11 cellular contexts compared by ENCODE assay signal in genomic region chr4:86497980-86498379, GRCh38.
A peak's percentile ranks its signal among the peaks of the same experiment; 100 is the strongest.
DNase-seq lines count a peak whose midpoint lies in the region; ATAC-seq and TF ChIP-seq lines count a peak whose summit lies in the region.
"Had no signal": no experiment of that assay in that cellular context is flagged by ENCODE, and none has a peak within 500 bp of the region (broad histone marks: within the 10 kb centered on the region; RNA-seq: fewer than 3 reads in every experiment).

No MANE protein-coding gene starts in this region.

- H3K79me1 ChIP-seq in mesenchymal stem cell (replicated peaks; ENCODE audit: low read length, poor library complexity, severe bottlenecking) = peaks cover 2% of the 10 kb centered on the region

- H3K36me3 ChIP-seq in ACC112 (ENCODE audit: insufficient read depth, low read length) (no peaks in the 10 kb centered on the region), KMS-11 (ENCODE audit: insufficient read depth) (no peaks in the 10 kb centered on the region), mesenchymal stem cell (ENCODE audit: control insufficient read depth in 1 of 2, insufficient read depth in 2 of 2, low read depth in 1 of 2, low read length in 2 of 2) (no peaks in the 10 kb centered on the region)
- no peaks in the 10 kb centered on the region for H3K36me3 ChIP-seq in CD8-positive, alpha-beta memory T cell (ENCODE audit: insufficient read depth, low read length)
- H3K36me3 ChIP-seq: uterus had no signal

- no peak overlapping the region for H2BK15ac ChIP-seq in mesenchymal stem cell (ENCODE audit: low read depth, poor library complexity, severe bottlenecking)

- no peak overlapping the region for H3K27ac ChIP-seq in ACC112 (ENCODE audit: low read depth, low read length)
- no peak overlapping the region for H3K27ac ChIP-seq in KMS-11
- peak overlapping the region; percentile 91 for H3K27ac ChIP-seq in mesenchymal stem cell (ENCODE audit: low read length, poor library complexity, severe bottlenecking)
- no peak overlapping the region for H3K27ac ChIP-seq in coronary artery
- no peak overlapping the region for H3K27ac ChIP-seq in CD8-positive, alpha-beta memory T cell (ENCODE audit: low read depth, low read length)
- H3K27ac ChIP-seq: uterus had no signal

- H3K27me3 ChIP-seq in ACC112 (ENCODE audit: insufficient read depth, low read length) = no peaks in the 10 kb centered on the region
- H3K27me3 ChIP-seq in KMS-11 (ENCODE audit: insufficient read depth, low read depth) = no peaks in the 10 kb centered on the region
- no peaks in the 10 kb centered on the region for H3K27me3 ChIP-seq in mesenchymal stem cell (ENCODE audit: control insufficient read depth in 1 of 2, insufficient read depth in 1 of 2, low read length in 2 of 2)
- H3K27me3 ChIP-seq in CD8-positive, alpha-beta memory T cell (ENCODE audit: insufficient read depth, low read length, poor library complexity, severe bottlenecking) = no peaks in the 10 kb centered on the region
- H3K27me3 ChIP-seq: uterus had no signal

- no peak overlapping the region for H2BK5ac ChIP-seq in mesenchymal stem cell (ENCODE audit: low read depth, low read length, poor library complexity, severe bottlenecking)

- no peak overlapping the region for H3K4me3 ChIP-seq in ACC112 (ENCODE audit: low read depth, low read length)
- no peak overlapping the region for H3K4me3 ChIP-seq in KMS-11 (IDR thresholded peaks at IDR 0.05; ENCODE audit: insufficient read depth, low read depth, low read length)
- no peak overlapping the region for H3K4me3 ChIP-seq in cardiac fibroblast (replicated peaks in 1 of 2; ENCODE audit: low read depth in 2 of 2, low read length in 2 of 2)
- H3K4me3 ChIP-seq in mesenchymal stem cell (ENCODE audit: insufficient read depth in 1 of 2, low read depth in 1 of 2, low read length in 2 of 2) = no peak overlapping the region
- no peak overlapping the region for H3K4me3 ChIP-seq in coronary artery
- H3K4me3 ChIP-seq in CD8-positive, alpha-beta memory T cell (ENCODE audit: low read length) = no peak overlapping the region
- H3K4me3 ChIP-seq: uterus had no signal

- H2BK12ac ChIP-seq in mesenchymal stem cell (ENCODE audit: low read length in 2 of 2) = no peak overlapping the region

- H3K4me1 ChIP-seq in ACC112 (ENCODE audit: control insufficient read depth, insufficient read depth, low read length, unreplicated experiment) = peaks cover 7% of the 10 kb centered on the region
- H3K4me1 ChIP-seq in KMS-11 (ENCODE audit: low read depth, poor library complexity, severe bottlenecking) = peaks cover 25% of the 10 kb centered on the region
- peaks cover 7% of the 10 kb centered on the region for H3K4me1 ChIP-seq in mesenchymal stem cell (ENCODE audit: control insufficient read depth, insufficient read depth, low read depth, low read length)
- H3K4me1 ChIP-seq in CD8-positive, alpha-beta memory T cell (ENCODE audit: insufficient read depth, low read length) = no peaks in the 10 kb centered on the region
- H3K4me1 ChIP-seq: uterus had no signal

- WGBS in mesenchymal stem cell = 84% methylated on average over 2 of the region's 2 CpGs

- H3K36me3 Mint-ChIP-seq in CD8-positive, alpha-beta memory T cell = no peaks in the 10 kb centered on the region

- no peak overlapping the region for H3K14ac ChIP-seq in mesenchymal stem cell (ENCODE audit: low read length in 2 of 2)

- H4K91ac ChIP-seq in mesenchymal stem cell (ENCODE audit: low read length) = no peak overlapping the region

- no peaks in the 10 kb centered on the region for H4K20me1 ChIP-seq in KMS-11 (ENCODE audit: insufficient read depth)

- POLR2A ChIA-PET in CD8-positive, alpha-beta memory T cell (lab: Charles Lee) = no interaction called here

- peak overlapping the region; percentile 4 for H2AFZ ChIP-seq in ACC112 (ENCODE audit: low read length, unreplicated experiment)
- H2AFZ ChIP-seq in KMS-11 (ENCODE audit: low read depth) = no peak overlapping the region
- no peak overlapping the region for H2AFZ ChIP-seq in mesenchymal stem cell (ENCODE audit: low read depth, low read length)

- H4K8ac ChIP-seq in mesenchymal stem cell (ENCODE audit: low read length) = no peak overlapping the region

- DNase-seq in cardiac fibroblast (ENCODE audit: low read depth in 2 of 2) (peak; percentile 15 to 16), mesenchymal stem cell (peak; percentile 27), coronary artery (ENCODE audit: low spot score) (no peak)
- DNase-seq in CD8-positive, alpha-beta memory T cell = no peak
- DNase-seq: activated CD4-positive, alpha-beta T cell treated with anti-CD3 and anti-CD28 coated beads, Interleukin-2, amount 50 U/mL, for 48 hours; uterus had no signal

- H3K23ac ChIP-seq in mesenchymal stem cell (ENCODE audit: low read length in 2 of 2) = no peak overlapping the region

- H2AK5ac ChIP-seq in mesenchymal stem cell (ENCODE audit: low read length, severe bottlenecking) = peak overlapping the region; percentile 95

- no peak overlapping the region for H3K4ac ChIP-seq in mesenchymal stem cell (ENCODE audit: low read depth in 1 of 2, low read length in 2 of 2)

- H3K9ac ChIP-seq in KMS-11 = no peak overlapping the region
- H3K9ac ChIP-seq in mesenchymal stem cell (ENCODE audit: low read length) = peak overlapping the region; percentile 3

- no peaks in the 10 kb centered on the region for H3K9me3 ChIP-seq in mesenchymal stem cell (ENCODE audit: control insufficient read depth, low read length)
- no peaks in the 10 kb centered on the region for H3K9me3 ChIP-seq in CD8-positive, alpha-beta memory T cell (ENCODE audit: low read length)
- H3K9me3 ChIP-seq: uterus had no signal

- H3K79me2 ChIP-seq in ACC112 (ENCODE audit: control insufficient read depth, insufficient read depth, low read length, unreplicated experiment) (no peaks in the 10 kb centered on the region), KMS-11 (ENCODE audit: insufficient read depth, low read depth) (no peaks in the 10 kb centered on the region)

- H3K18ac ChIP-seq in mesenchymal stem cell (ENCODE audit: low read depth in 1 of 2, low read length in 2 of 2) = no peak overlapping the region

- H3K4me2 ChIP-seq in KMS-11 = peak overlapping the region; percentile 6; the same call in 1 of the 2 replicates
- H3K4me2 ChIP-seq in mesenchymal stem cell (ENCODE audit: low read length, poor library complexity, severe bottlenecking) = no peak overlapping the region

- no peak overlapping the region for H3K4me3 Mint-ChIP-seq in CD8-positive, alpha-beta memory T cell
- H3K4me3 Mint-ChIP-seq: T-helper 1 cell treated with Interleukin-12 subunit alpha and Interleukin-12 subunit beta and Interleukin-4 antibody, amounts not matched to agents 30 μg/mL and 1 μg/mL, for 36 hours had no signal

- peaks cover 2 to 6% of the 10 kb centered on the region in 2 donors for H3K27me3 Mint-ChIP-seq in CD8-positive, alpha-beta memory T cell

- CTCF ChIA-PET in CD8-positive, alpha-beta memory T cell (lab: Charles Lee) = interaction anchor here (1.2 to 1.9 kb wide), 3 partner anchors 45 to 397 kb away, joined by 3 to 7 read pairs (median 5); no protein-coding TSS in a partner anchor

- H3K27ac Mint-ChIP-seq in CD8-positive, alpha-beta memory T cell = no peak overlapping the region
- H3K27ac Mint-ChIP-seq: T-helper 1 cell treated with Interleukin-12 subunit alpha and Interleukin-12 subunit beta and Interleukin-4 antibody, amounts not matched to agents 30 μg/mL and 1 μg/mL, for 36 hours had no signal

- ATAC-seq in GM21723 (IDR thresholded peaks at IDR 0.05; ENCODE audit: unreplicated experiment) (no peak), GM21825 (IDR thresholded peaks at IDR 0.05; ENCODE audit: unreplicated experiment) (no peak)

- TF ChIP-seq CTCF in KMS-11 (conservative IDR thresholded peaks at IDR 0.05; ENCODE audit: low read depth, low read length) (no peak), cardiac fibroblast (IDR thresholded peaks at IDR 0.05; ENCODE audit: low read depth, low read length) (no peak), coronary artery (IDR thresholded peaks at IDR 0.05) (no peak)

- no peaks in the 10 kb centered on the region for H3K4me1 Mint-ChIP-seq in CD8-positive, alpha-beta memory T cell

- no peaks in the 10 kb centered on the region for H3K9me3 Mint-ChIP-seq in CD8-positive, alpha-beta memory T cell
- H3K9me3 Mint-ChIP-seq: T-helper 1 cell treated with Interleukin-12 subunit alpha and Interleukin-12 subunit beta and Interleukin-4 antibody, amounts not matched to agents 30 μg/mL and 1 μg/mL, for 36 hours had no signal

- H2BK120ac ChIP-seq in mesenchymal stem cell (ENCODE audit: low read depth, low read length) = no peak overlapping the region

Comparison
In these comparisons a context has a peak if more than half of its experiments do, and no peak if none do; other contexts are left out.
1. DNase-seq: peak in cardiac fibroblast (2 of 2) and mesenchymal stem cell (single experiment); none in coronary artery (single experiment) and CD8-positive, alpha-beta memory T cell (0 of 5).